9 cellular contexts compared by ENCODE assay signal in the genomic region with DNA sequence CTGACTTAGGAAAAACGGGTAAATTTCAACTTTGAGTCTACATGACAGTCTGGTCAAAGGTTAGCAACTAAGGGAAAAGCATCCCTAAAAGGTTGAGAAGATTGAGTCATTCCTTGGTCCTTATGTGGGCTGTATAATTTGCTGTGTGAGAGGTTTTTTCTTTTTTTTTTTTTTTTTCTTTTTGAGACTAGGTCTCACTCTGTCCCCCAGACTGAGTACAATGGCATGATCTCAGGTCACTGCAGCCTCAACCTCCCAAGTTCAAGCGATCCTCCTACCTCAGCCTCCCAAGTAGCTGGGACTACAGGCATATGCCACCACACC.
DNase-seq lines count a peak whose midpoint lies in the region; ATAC-seq and TF ChIP-seq lines count a peak whose summit lies in the region.
"Had no signal": no experiment of that assay in that cellular context is flagged by ENCODE, and none has a peak within 500 bp of the region (broad histone marks: within the 10 kb centered on the region; RNA-seq: fewer than 3 reads in every experiment).

No MANE protein-coding gene starts in this region.

- no peaks in the 10 kb centered on the region for H3K27me3 ChIP-seq in hepatocyte
- H3K27me3 ChIP-seq in stomach, result no peaks in the 10 kb centered on the region

- ATAC-seq in GM19324 (IDR thresholded peaks at IDR 0.05; ENCODE audit: low FRiP score, unreplicated experiment), result no peak
- no peak for ATAC-seq in GM18498 (IDR thresholded peaks at IDR 0.05; ENCODE audit: unreplicated experiment)

- H3K36me3 ChIP-seq in hepatocyte (replicated peaks; ENCODE audit: insufficient read depth, low read depth), result no peaks in the 10 kb centered on the region
- H3K36me3 ChIP-seq in stomach, result no peaks in the 10 kb centered on the region

- H3K9me3 ChIP-seq in hepatocyte (ENCODE audit: low read depth), result no peaks in the 10 kb centered on the region
- H3K9me3 ChIP-seq in stomach, result no peaks in the 10 kb centered on the region

- H3K4me3 Mint-ChIP-seq in T-helper 1 cell treated with Interleukin-12 subunit alpha and Interleukin-12 subunit beta and Interleukin-4 antibody, amounts not matched to agents 30 μg/mL and 1 μg/mL, for 36 hours, result peak overlapping the region; percentile 55

- peak overlapping the region; percentile 53 for H3K4me2 ChIP-seq in hepatocyte

- no peaks in the 10 kb centered on the region for H3K9me2 ChIP-seq in hepatocyte (replicated peaks; ENCODE audit: insufficient read depth)

- H3K36me3 Mint-ChIP-seq in T-helper 1 cell treated with Interleukin-12 subunit alpha and Interleukin-12 subunit beta and Interleukin-4 antibody, amounts not matched to agents 30 μg/mL and 1 μg/mL, for 36 hours (ENCODE audit: low read depth), result peaks cover 2% of the 10 kb centered on the region

- no peaks in the 10 kb centered on the region for H3K9me3 Mint-ChIP-seq in T-helper 1 cell treated with Interleukin-12 subunit alpha and Interleukin-12 subunit beta and Interleukin-4 antibody, amounts not matched to agents 30 μg/mL and 1 μg/mL, for 36 hours

- no peak for TF ChIP-seq CTCF in VCaP (conservative IDR thresholded peaks at IDR 0.05)
- no peak for TF ChIP-seq CTCF in hepatocyte (IDR thresholded peaks at IDR 0.05; ENCODE audit: poor library complexity)
- no peak for TF ChIP-seq CTCF in stomach (IDR thresholded peaks at IDR 0.05)

- peaks cover 23% of the 10 kb centered on the region for H3K79me2 ChIP-seq in hepatocyte

- no peaks in the 10 kb centered on the region for H3K27me3 Mint-ChIP-seq in T-helper 1 cell treated with Interleukin-12 subunit alpha and Interleukin-12 subunit beta and Interleukin-4 antibody, amounts not matched to agents 30 μg/mL and 1 μg/mL, for 36 hours (ENCODE audit: low read depth)

- 60% methylated on average over 2 of the region's 2 CpGs for WGBS in hepatocyte (ENCODE audit: low lambda C conversion rate, missing lambda C conversion rate)
- WGBS in stomach, 5 donors, result 52 to 69% (median 61%) methylated on average over 2 of the region's 2 CpGs

- DNase-seq in T-helper 1 cell (no peak), hepatocyte (ENCODE audit: low spot score) (no peak), stomach (no peak), NCI-H526 (lab: John Stamatoyannopoulos, UW) (no peak)
- DNase-seq: NCI-H748 treated with DMSO at 0.1 percent for 48 hours had no signal

- H2AFZ ChIP-seq in hepatocyte, result no peak overlapping the region

- H3K4me3 ChIP-seq in hepatocyte (no peak overlapping the region), stomach (no peak overlapping the region)

- H3K27ac Mint-ChIP-seq in T-helper 1 cell treated with Interleukin-12 subunit alpha and Interleukin-12 subunit beta and Interleukin-4 antibody, amounts not matched to agents 30 μg/mL and 1 μg/mL, for 36 hours, result peak overlapping the region; percentile 85

- H3K4me1 Mint-ChIP-seq in T-helper 1 cell treated with Interleukin-12 subunit alpha and Interleukin-12 subunit beta and Interleukin-4 antibody, amounts not matched to agents 30 μg/mL and 1 μg/mL, for 36 hours (ENCODE audit: low read depth), result peaks cover 50% of the 10 kb centered on the region

- no peak for TF ChIP-seq POLR2A in stomach (IDR thresholded peaks at IDR 0.05)

- no peaks in the 10 kb centered on the region for H4K20me1 ChIP-seq in hepatocyte (ENCODE audit: insufficient read depth, poor library complexity, severe bottlenecking)

- H3K27ac ChIP-seq in VCaP (peak overlapping the region; percentile 44), hepatocyte (peak overlapping the region; percentile 70), stomach (peak overlapping the region in 3 of 5 donors; percentile 62 to 75 (median 75))

- no peak for TF ChIP-seq EP300 in stomach (IDR thresholded peaks at IDR 0.05)

- peaks cover 37% of the 10 kb centered on the region for H3K4me1 ChIP-seq in hepatocyte (ENCODE audit: insufficient read depth)
- H3K4me1 ChIP-seq in stomach, result peaks cover 33 to 53% (median 45%) of the 10 kb centered on the region in 4 donors

- intact Hi-C loops in stomach (cut with DNase I; ENCODE audit: low total_unique reads), result no loop called here
